ENCODE assay signal across 17 cellular contexts in the genomic region with DNA sequence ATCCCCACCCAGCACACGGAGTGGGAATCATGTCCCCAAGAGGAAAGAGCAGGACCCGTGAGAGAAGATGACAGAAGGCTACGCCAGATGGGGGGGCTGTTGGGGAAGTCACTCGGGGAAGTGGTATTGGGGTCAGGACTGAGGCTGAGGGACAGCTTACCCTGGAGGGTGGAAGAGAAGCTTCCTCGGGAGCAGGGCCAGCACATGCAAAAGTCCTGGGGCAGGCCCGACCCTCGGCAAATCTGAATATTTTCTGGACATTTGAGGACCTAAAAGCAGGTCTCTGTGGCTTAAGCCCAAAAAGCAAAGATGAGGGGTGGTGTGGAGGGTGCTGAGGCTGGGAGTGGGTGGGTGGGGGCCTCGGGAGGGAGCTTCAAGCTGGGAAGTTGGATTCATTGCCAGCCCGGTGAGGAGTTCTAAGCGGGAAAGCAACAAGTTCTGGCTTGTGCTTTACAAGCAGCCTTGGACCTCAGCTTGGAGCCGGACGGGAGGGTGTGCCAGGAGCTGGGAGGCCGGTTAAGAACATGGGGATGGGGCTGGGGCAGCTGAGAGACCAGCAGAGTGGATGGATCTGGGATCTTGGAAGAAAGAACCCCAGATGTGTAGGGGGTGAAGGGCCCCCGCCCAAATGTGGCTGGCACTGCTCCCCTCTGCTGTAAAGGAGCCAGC.
"Had no signal": no experiment of that assay in that cellular context is flagged by ENCODE, and none has a peak within 500 bp of the region (broad histone marks: within the 10 kb centered on the region; RNA-seq: fewer than 3 reads in every experiment).

No MANE protein-coding gene starts in this region.

- H3K27me3 ChIP-seq: cardiac muscle cell, left lung, thyroid gland had no signal

- DNase-seq: activated CD8-positive, alpha-beta memory T cell treated with anti-CD3 and anti-CD28 coated beads for 24 hours; activated effector memory CD4-positive, alpha-beta T cell treated with anti-CD3 and anti-CD28 coated beads, Interleukin-2, amount 50 U/mL, for 16 hours; activated naive CD8-positive, alpha-beta T cell treated with anti-CD3 and anti-CD28 coated beads, Interleukin-2, amount 10 ng/mL, durations not matched to agents 7 days and 5 days; aorta; islet precursor cell; mesenchymal stem cell; nephron progenitor cell; stimulated activated CD4-positive, alpha-beta T cell treated with anti-CD3 and anti-CD28 coated beads, Interleukin-4, amount 100 ng/mL, for 1 hour; stimulated activated CD8-positive, alpha-beta memory T cell treated with anti-CD3 and anti-CD28 coated beads, Interleukin-4, amount 100 ng/mL, for 48 hours; T-helper 17 cell had no signal

- H3K9me3 Mint-ChIP-seq: activated naive CD8-positive, alpha-beta T cell treated with anti-CD3 and anti-CD28 coated beads, Interleukin-2, amount 10 ng/mL, durations not matched to agents 7 days and 5 days; nephron progenitor cell had no signal

- H3K9me3 ChIP-seq: left lung, thyroid gland had no signal

- H3K27ac Mint-ChIP-seq: activated naive CD8-positive, alpha-beta T cell treated with anti-CD3 and anti-CD28 coated beads, Interleukin-2, amount 10 ng/mL, durations not matched to agents 7 days and 5 days; nephron progenitor cell; T-helper 17 cell had no signal

- H3K36me3 Mint-ChIP-seq: activated naive CD8-positive, alpha-beta T cell treated with anti-CD3 and anti-CD28 coated beads, Interleukin-2, amount 10 ng/mL, durations not matched to agents 7 days and 5 days had no signal

- H3K27me3 Mint-ChIP-seq: activated naive CD8-positive, alpha-beta T cell treated with anti-CD3 and anti-CD28 coated beads, Interleukin-2, amount 10 ng/mL, durations not matched to agents 7 days and 5 days; T-helper 17 cell had no signal

- H3K4me3 ChIP-seq: cardiac muscle cell, left lung, thyroid gland had no signal

- FAIRE-seq: colon, frontal cortex, urothelium cell line had no signal

- H3K36me3 ChIP-seq: cardiac muscle cell, thyroid gland had no signal

- H3K4me3 Mint-ChIP-seq: activated naive CD8-positive, alpha-beta T cell treated with anti-CD3 and anti-CD28 coated beads, Interleukin-2, amount 10 ng/mL, durations not matched to agents 7 days and 5 days; nephron progenitor cell; T-helper 17 cell had no signal

- ATAC-seq: activated CD4-positive, CD25-positive, alpha-beta regulatory T cell treated with anti-CD3 and anti-CD28 coated beads, Interleukin-2, amount 50 U/mL, for 24 hours; left lung; T-helper 17 cell had no signal

- H3K27ac ChIP-seq: cardiac muscle cell, left lung had no signal
